In the genomic region with DNA sequence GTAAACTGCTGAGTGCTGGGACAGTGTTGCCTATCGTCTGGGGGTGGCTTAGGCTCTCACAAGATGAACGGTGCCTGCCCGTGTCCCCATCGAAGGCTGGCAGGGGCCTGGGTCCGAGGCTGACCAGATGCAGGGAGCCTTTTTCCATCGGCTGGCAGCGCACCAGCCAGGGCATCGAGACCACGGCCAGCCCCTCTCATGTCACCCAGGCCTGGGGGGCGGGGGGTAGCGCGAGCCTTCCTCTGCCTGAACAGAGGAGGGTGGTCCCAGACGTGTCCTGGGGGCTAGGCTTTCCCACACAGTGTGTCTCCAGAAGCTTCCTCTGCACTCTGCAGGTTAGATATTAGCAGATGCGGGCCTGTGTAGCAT, we compare ENCODE assay signal across 11 cellular contexts. TPM values are rescaled to one million over a fixed set of nuclear protein-coding genes. Genes with fewer than 3 reads are reported as not detected.
DNase-seq lines count a peak whose midpoint lies in the region; ATAC-seq, FAIRE-seq and TF ChIP-seq lines count a peak whose summit lies in the region.
"Had no signal": no experiment of that assay in that cellular context is flagged by ENCODE, and none has a peak within 500 bp of the region (broad histone marks: within the 10 kb centered on the region; RNA-seq: fewer than 3 reads in every experiment).

No MANE protein-coding gene starts in this region.

- H2BK120ac ChIP-seq in H1 (replicated peaks; ENCODE audit: low read depth, low read length), result no peak overlapping the region

- H3K79me1 ChIP-seq in H1 (ENCODE audit: low read depth, low read length), result no peaks in the 10 kb centered on the region

- no peak overlapping the region for H3K4me2 ChIP-seq in H1 (ENCODE audit: insufficient read depth in 1 of 2, low read depth in 2 of 2, low read length in 2 of 2)

- H3K27me3 ChIP-seq in H1 (replicated peaks in 1 of 4; ENCODE audit: control insufficient read depth in 3 of 4, extremely low read depth in 1 of 4, insufficient read depth in 3 of 4, low read length in 3 of 4) (no peaks in the 10 kb centered on the region), sigmoid colon (no peaks in the 10 kb centered on the region), uterus (no peaks in the 10 kb centered on the region)

- no peak overlapping the region for H3K14ac ChIP-seq in H1 (ENCODE audit: insufficient read length)

- no peaks in the 10 kb centered on the region; the same call in 1 of the 2 replicates for H3K23me2 ChIP-seq in H1 (ENCODE audit: low read depth, low read length)

- H3K79me2 ChIP-seq in H1 (ENCODE audit: control insufficient read depth in 1 of 2, insufficient read depth in 2 of 2, low read length in 2 of 2), result no peaks in the 10 kb centered on the region

- H3K18ac ChIP-seq in H1 (ENCODE audit: extremely low read depth, low read length), result no peak overlapping the region; the same call in 1 of the 2 replicates

- H3K4ac ChIP-seq in H1 (replicated peaks; ENCODE audit: insufficient read length, low read depth, low read length), result no peak overlapping the region

- TF ChIP-seq CTCF in H1 (IDR thresholded peaks at IDR 0.05; ENCODE audit: control extremely low read depth in 1 of 3, insufficient read depth in 1 of 3, low read depth in 1 of 3, low read length in 3 of 3), result no peak
- TF ChIP-seq CTCF in sigmoid colon (IDR thresholded peaks at IDR 0.05), result no peak
- TF ChIP-seq CTCF in uterus (IDR thresholded peaks at IDR 0.05), result no peak

- intact Hi-C loops in sigmoid colon (cut with DNase I), result no loop called here
- intact Hi-C loops in uterus (cut with DNase I; ENCODE audit: low total_unique reads), result no loop called here

- peak overlapping the region; percentile 70 for H3K4me3 ChIP-seq in Jurkat, Clone E6-1 (ENCODE audit: low read length)
- H3K4me3 ChIP-seq in H1 (ENCODE audit: extremely low read depth in 1 of 4, insufficient read depth in 2 of 4, low read depth in 3 of 4, low read length in 4 of 4) (no peak overlapping the region), sigmoid colon (peak overlapping the region; percentile 1 to 38 (median 24)), uterus (no peak overlapping the region)

- TF ChIP-seq EP300 in H1 (IDR thresholded peaks at IDR 0.05; ENCODE audit: borderline replicate concordance in 1 of 2, low read depth in 2 of 2, low read length in 2 of 2) (no peak), sigmoid colon (IDR thresholded peaks at IDR 0.05) (no peak)

- TF ChIP-seq RAD21 in H1 (IDR thresholded peaks at IDR 0.05 in 1 of 2, conservative IDR thresholded peaks at IDR 0.05 in 1 of 2; ENCODE audit: low read depth in 2 of 2, low read length in 2 of 2), result no peak

- H3K9me3 ChIP-seq in H1 (ENCODE audit: insufficient read depth in 2 of 2, low read depth in 1 of 2, low read length in 1 of 2) (0 out of 4 replicates have a peak, but pooled peaks cover 0 to 2% of the 10 kb centered on the region in 2 experiments), sigmoid colon (peaks cover 0 to 5% (median 0%) of the 10 kb centered on the region in 4 donors), uterus (peaks cover 0 to 6% of the 10 kb centered on the region in 2 donors)

- no peak overlapping the region; the same call in 1 of the 2 replicates for H2BK5ac ChIP-seq in H1 (ENCODE audit: low read depth, low read length)

- ATAC-seq in GM18502 (IDR thresholded peaks at IDR 0.05; ENCODE audit: poor library complexity, unreplicated experiment), result peak; percentile 13
- no peak for ATAC-seq in GM18858 (IDR thresholded peaks at IDR 0.05; ENCODE audit: unreplicated experiment)
- no peak for ATAC-seq in GM21717 (IDR thresholded peaks at IDR 0.05; ENCODE audit: unreplicated experiment)
- ATAC-seq: HCT116 had no signal

- FAIRE-seq in H1 (lab: Jason Lieb, UNC), result no peak

- H3K36me3 ChIP-seq in H1 (ENCODE audit: control insufficient read depth in 2 of 4, insufficient read depth in 4 of 4, low read length in 3 of 4), result no peaks in the 10 kb centered on the region
- no peaks in the 10 kb centered on the region for H3K36me3 ChIP-seq in sigmoid colon
- no peaks in the 10 kb centered on the region for H3K36me3 ChIP-seq in uterus

- H2BK12ac ChIP-seq in H1 (ENCODE audit: low read depth, low read length), result peak overlapping the region; percentile 90; the same call in 1 of the 2 replicates

- H3K9ac ChIP-seq in H1 (replicated peaks in 1 of 4; ENCODE audit: extremely low read depth in 1 of 4, low read depth in 3 of 4, low read length in 3 of 4), result no peak overlapping the region

- no peak overlapping the region for H3K27ac ChIP-seq in H1 (ENCODE audit: low read depth, low read length)
- H3K27ac ChIP-seq in sigmoid colon, result peak overlapping the region; percentile 14 to 44 (median 22)
- H3K27ac ChIP-seq in uterus, result no peak overlapping the region

- no peak overlapping the region for H3K23ac ChIP-seq in H1 (ENCODE audit: insufficient read length)

- 90% methylated on average over 14 of the region's 14 CpGs; no CpG with 5 or more reads in 1 of the 2 experiments for WGBS in H1 (ENCODE audit: extremely low coverage in 1 of 2, insufficient coverage in 1 of 2, insufficient read length in 1 of 2, insufficient replicate concordance in 2 of 2, low coverage in 1 of 2, low lambda C conversion rate in 2 of 2, missing lambda C conversion rate in 1 of 2), 2 experiments
- 57 to 80% methylated on average over 14 of the region's 14 CpGs for WGBS in sigmoid colon, 2 donors

- CTCF ChIA-PET in H1 (lab: Charles Lee; ENCODE audit: partially characterized antibody), result no interaction called here

- TF ChIP-seq POLR2A in H1 (IDR thresholded peaks at IDR 0.05; ENCODE audit: control extremely low read depth in 1 of 2, low read depth in 2 of 2, low read length in 2 of 2) (no peak), sigmoid colon (IDR thresholded peaks at IDR 0.05) (no peak), uterus (IDR thresholded peaks at IDR 0.05) (no peak)

- no peak for DNase-seq in Jurkat, Clone E6-1 (ENCODE audit: low read depth, low spot score)
- DNase-seq in H1 (ENCODE audit: low read depth in 1 of 2, low spot score in 2 of 2) (no peak), sigmoid colon (no peak), SKM-1 treated with dmso at 0.1 percent for 144 hours (lab: John Stamatoyannopoulos, UW; ENCODE audit: unreplicated experiment) (no peak), uterus (no peak)
- DNase-seq: NCI-H2029 had no signal

- H3K4me1 ChIP-seq in H1 (replicated peaks in 1 of 4; ENCODE audit: control insufficient read depth in 3 of 4, insufficient read depth in 4 of 4, low read length in 3 of 4) (peaks cover 0 to 20% (median 9%) of the 10 kb centered on the region in 4 experiments; a peak in 6 of 7 replicates), sigmoid colon (no peaks in the 10 kb centered on the region), uterus (no peaks in the 10 kb centered on the region)

- no peak overlapping the region for H4K8ac ChIP-seq in H1 (ENCODE audit: extremely low read depth, insufficient read depth, low read length)

- H4K91ac ChIP-seq in H1 (replicated peaks; ENCODE audit: insufficient read length, low read length), result peak overlapping the region; percentile 56

- no peak overlapping the region; the same call in 1 of the 2 replicates for H2AK5ac ChIP-seq in H1 (ENCODE audit: low read depth, low read length)

- H2BK15ac ChIP-seq in H1 (ENCODE audit: low read length), result no peak overlapping the region

- POLR2A ChIA-PET in H1 (lab: Charles Lee; ENCODE audit: partially characterized antibody), result no interaction called here

- H2BK20ac ChIP-seq in H1 (ENCODE audit: low read length), result peak overlapping the region; percentile 61; the same call in 1 of the 2 replicates

- H2AFZ ChIP-seq in H1 (ENCODE audit: low read length), result no peak overlapping the region

- no peaks in the 10 kb centered on the region for H4K20me1 ChIP-seq in H1 (replicated peaks in 1 of 2; ENCODE audit: control insufficient read depth in 1 of 2, insufficient read depth in 2 of 2, low read length in 2 of 2)

- H4K5ac ChIP-seq in H1 (ENCODE audit: insufficient read length, low read depth, low read length), result no peak overlapping the region

- H3K56ac ChIP-seq in H1 (replicated peaks; ENCODE audit: insufficient read length, low read depth, low read length), result no peak overlapping the region

TF ChIP-seq in H1, 55 proteins besides CTCF, POLR2A, EP300 and RAD21:
- TF ChIP-seq, protein P1, sequence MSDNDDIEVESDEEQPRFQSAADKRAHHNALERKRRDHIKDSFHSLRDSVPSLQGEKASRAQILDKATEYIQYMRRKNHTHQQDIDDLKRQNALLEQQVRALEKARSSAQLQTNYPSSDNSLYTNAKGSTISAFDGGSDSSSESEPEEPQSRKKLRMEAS (IDR thresholded peaks at IDR 0.05), result no peak

RNA-seq across cellular contexts. Expression of a gene that starts 17.3 kb away (rescaled TPM):
- 19.3 TPM for polyA plus RNA-seq in Jurkat, Clone E6-1 (2012; ENCODE audit: insufficient read depth, insufficient read length)
- 1.4 and 1.9 TPM in 2 replicates for total RNA-seq in H1 (2021; fragmentation: NEBNext Ultra II Directional; extraction: Animal tissue kit (Norgen Biotek cat#: 25700))
- polyA plus RNA-seq in H1 (2011; rRNA removed) (1.4 and 2.3 TPM in 2 replicates), sigmoid colon (10 to 100 TPM in 1 of 3 donors, 1 to 10 TPM in 2; 1.8 to 18.0 (median 2.5) TPM)
- 2.0 TPM for polyA plus RNA-seq in H1 (2011; cell fraction: cytosol; rRNA removed)
- polyA plus RNA-seq in H1 (2011; cell fraction: nucleus; rRNA removed), result 3.2 TPM
- polyA plus RNA-seq in H1 (2012, experiment 1 of 2), result 0.73 to 1.6 TPM (median 1.2 TPM) in 4 replicates
- polyA plus RNA-seq in H1 (2012, experiment 2 of 2), result 1.0 TPM
- 0.51 TPM for polyA plus RNA-seq in H1 (2013, experiment 1 of 2)
- polyA plus RNA-seq in H1 (2013, experiment 2 of 2), result 0.53 TPM
- polyA minus RNA-seq in H1 (2011; rRNA and poly(A)+ RNA removed), result 1.4 and 1.6 TPM in 2 replicates
- polyA minus RNA-seq in H1 (2011; cell fraction: cytosol; rRNA and poly(A)+ RNA removed), result 2.0 TPM
- polyA minus RNA-seq in H1 (2011; cell fraction: nucleus; rRNA and poly(A)+ RNA removed), result 1.4 TPM
- total RNA-seq in sigmoid colon (1 to 10 TPM; 2.5 to 5.3 (median 4.2) TPM), uterus (1 to 10 TPM in 3 of 4 donors, under 1 TPM in 1; 0.29 to 4.9 (median 2.9) TPM)
- total RNA-seq: osteocyte had no signal

Comparison
In these comparisons a context has a peak if more than half of its experiments do, and no peak if none do; other contexts are left out.
1. H3K4me3 ChIP-seq: peak in Jurkat, Clone E6-1 (single experiment) and sigmoid colon (4 of 4); none in H1 (0 of 4) and uterus (0 of 2).
2. H3K27ac ChIP-seq: peak in sigmoid colon (4 of 4); none in H1 (single experiment) and uterus (0 of 2).